Comparison of ENCODE assay signal across 16 cellular contexts in genomic region chr2:150339282-150339681, GRCh38.
DNase-seq lines count a peak whose midpoint lies in the region; TF ChIP-seq lines count a peak whose summit lies in the region.
"Had no signal": no experiment of that assay in that cellular context is flagged by ENCODE, and none has a peak within 500 bp of the region (broad histone marks: within the 10 kb centered on the region; RNA-seq: fewer than 3 reads in every experiment).

No MANE protein-coding gene starts in this region.

- H3K4me1 Mint-ChIP-seq in MCF 10A (ENCODE audit: insufficient read depth, unreplicated experiment), result peaks cover 16% of the 10 kb centered on the region
- H3K4me1 Mint-ChIP-seq in mesothelial cell of epicardium, result peaks cover 5% of the 10 kb centered on the region

- no peaks in the 10 kb centered on the region for H3K27me3 Mint-ChIP-seq in MCF 10A (ENCODE audit: insufficient read depth, unreplicated experiment)
- H3K27me3 Mint-ChIP-seq in mesothelial cell of epicardium (ENCODE audit: low read depth), result no peaks in the 10 kb centered on the region

- CTCF ChIA-PET in MCF 10A (lab: Yijun Ruan, JAX), result interaction anchor here (0.6 kb wide), 1 partner anchor 73 kb away, joined by 7 read pairs; no protein-coding TSS in a partner anchor

- no peak for TF ChIP-seq POLR2A in breast epithelium (IDR thresholded peaks at IDR 0.05)
- TF ChIP-seq POLR2A in vagina (IDR thresholded peaks at IDR 0.05), result no peak

- H3K27me3 ChIP-seq in breast epithelium (no peaks in the 10 kb centered on the region), vagina (no peaks in the 10 kb centered on the region)

- H3K36me3 Mint-ChIP-seq in MCF 10A (ENCODE audit: insufficient read depth, unreplicated experiment) (no peaks in the 10 kb centered on the region), mesothelial cell of epicardium (peaks cover 2% of the 10 kb centered on the region)

- POLR2A ChIA-PET in MCF 10A (lab: Yijun Ruan, JAX), result interaction anchor here (1.0 to 1.8 kb wide), 4 partner anchors 18 to 205 kb away, joined by 3 to 9 read pairs (median 4); no protein-coding TSS in a partner anchor

- no TSS peak for BruUV-seq in MCF 10A (replicated peaks; lab: Mats Ljungman, UMichigan)

- DNase-seq in MCF 10A (ENCODE audit: unreplicated experiment) (peak; percentile 10), breast epithelium (ENCODE audit: low spot score in 2 of 2) (no peak), amniotic epithelial cell (ENCODE audit: low read depth) (peak; percentile 24), fibroblast of peridontal ligament (ENCODE audit: extremely low read depth) (peak; percentile 43), vagina (ENCODE audit: extremely low spot score in 2 of 2) (no peak), mesothelial cell of epicardium (ENCODE audit: low spot score in 2 of 2, unreplicated experiment in 2 of 2) (no peak), mesenteric fat pad (ENCODE audit: low spot score) (no peak), GOT3 (lab: John Stamatoyannopoulos, UW) (no peak)
- DNase-seq: H9, NCI-H1417 treated with DMSO at 0.1 percent for 48 hours, NCI-H226, PC-3, RPMI8226, SIG-M5 had no signal

- no peaks in the 10 kb centered on the region for H3K9me3 ChIP-seq in breast epithelium
- no peaks in the 10 kb centered on the region for H3K9me3 ChIP-seq in vagina

- TF ChIP-seq CTCF in MCF 10A (IDR thresholded peaks at IDR 0.05; ENCODE audit: unreplicated experiment), result no peak
- TF ChIP-seq CTCF in breast epithelium (IDR thresholded peaks at IDR 0.05), result no peak
- TF ChIP-seq CTCF in vagina (IDR thresholded peaks at IDR 0.05), result no peak
- TF ChIP-seq CTCF in mesothelial cell of epicardium (IDR thresholded peaks at IDR 0.05; ENCODE audit: unreplicated experiment), result no peak

- no peak overlapping the region for H3K4me3 ChIP-seq in breast epithelium
- no peak overlapping the region for H3K4me3 ChIP-seq in vagina

- H3K27ac Mint-ChIP-seq in MCF 10A (ENCODE audit: low read depth, unreplicated experiment) (no peak overlapping the region), mesothelial cell of epicardium (no peak overlapping the region)
- H3K27ac Mint-ChIP-seq: H9 had no signal

- no peak overlapping the region for H3K4me3 Mint-ChIP-seq in MCF 10A (ENCODE audit: unreplicated experiment)
- no peak overlapping the region for H3K4me3 Mint-ChIP-seq in mesothelial cell of epicardium
- H3K4me3 Mint-ChIP-seq: H9 had no signal

- no peaks in the 10 kb centered on the region for H3K36me3 ChIP-seq in breast epithelium
- H3K36me3 ChIP-seq in vagina, result no peaks in the 10 kb centered on the region

- intact Hi-C loops in MCF 10A (cut with micrococcal nuclease), result no loop called here
- intact Hi-C loops in breast epithelium (cut with DNase I; ENCODE audit: low total_unique reads), result no loop called here
- intact Hi-C loops in vagina (cut with DNase I), result no loop called here

- H3K27ac ChIP-seq in breast epithelium (no peak overlapping the region), vagina (peak overlapping the region; percentile 4)
- H3K27ac ChIP-seq: 22Rv1, KMS-11 had no signal

- H3K9me3 Mint-ChIP-seq in MCF 10A (ENCODE audit: unreplicated experiment) (no peaks in the 10 kb centered on the region), mesothelial cell of epicardium (peaks cover 11% of the 10 kb centered on the region)
- H3K9me3 Mint-ChIP-seq: H9 had no signal

- H3K4me1 ChIP-seq in breast epithelium (no peaks in the 10 kb centered on the region), vagina (peaks cover 9% of the 10 kb centered on the region)

Comparison
In these comparisons a context has a peak if more than half of its experiments do, and no peak if none do; other contexts are left out.
1. DNase-seq: peak in MCF 10A (single experiment), amniotic epithelial cell (single experiment) and fibroblast of peridontal ligament (single experiment); none in breast epithelium (0 of 2), vagina (0 of 2), mesothelial cell of epicardium (0 of 2), mesenteric fat pad (single experiment) and GOT3 (single experiment).